ENCODE assay signal across 22 cellular contexts in genomic region chr15:31557899-31558298, GRCh38.
"Had no signal": no experiment of that assay in that cellular context is flagged by ENCODE, and none has a peak within 500 bp of the region (broad histone marks: within the 10 kb centered on the region; RNA-seq: fewer than 3 reads in every experiment).

No MANE protein-coding gene starts in this region.

- DNase-seq: IMR-90, Karpas-422, KG1, MG63, NCI-H1092, NCI-H1105 treated with DMSO at 0.1 percent for 48 hours, NCI-H1417 treated with DMSO at 0.1 percent for 48 hours, NCI-H146, NCI-H1694 treated with DMSO at 0.1 percent for 48 hours, NCI-H1930, NCI-H2081, NCI-H2107, NCI-H226, NCI-H446, NCI-H510A, NCI-H524 treated with DMSO at 0.1 percent for 48 hours, NCI-H69, NCI-H774, RPMI8226, SHP77, SK-N-SH had no signal

- H3K9me3 ChIP-seq: MG63, SK-N-SH had no signal

- H3K9me2 ChIP-seq: SK-N-SH had no signal

- H3K4me2 ChIP-seq: SK-N-SH had no signal

- ATAC-seq: HepG2 had no signal

- H3K27me3 ChIP-seq: MG63 had no signal

- H3K36me3 ChIP-seq: MG63 had no signal

- H3K4me3 ChIP-seq: MG63 had no signal

- H3K9ac ChIP-seq: SK-N-SH had no signal
